ENCODE assay signal across 23 cellular contexts in genomic region chr10:43218951-43219837, GRCh38. TPM values are rescaled to one million over a fixed set of nuclear protein-coding genes. Genes with fewer than 3 reads are reported as not detected.
DNase-seq lines count a peak whose midpoint lies in the region; ATAC-seq, FAIRE-seq and TF ChIP-seq lines count a peak whose summit lies in the region.
"Had no signal": no experiment of that assay in that cellular context is flagged by ENCODE, and none has a peak within 500 bp of the region (broad histone marks: within the 10 kb centered on the region; RNA-seq: fewer than 3 reads in every experiment).

No MANE protein-coding gene starts in this region.

- peaks cover 8% of the 10 kb centered on the region for H3K27me3 ChIP-seq in astrocyte (ENCODE audit: insufficient read depth, low read length)
- H3K27me3 ChIP-seq: colonic mucosa, MG63 had no signal

- FAIRE-seq in astrocyte (lab: Jason Lieb, UNC), result no peak
- no peak for FAIRE-seq in kidney (lab: Jason Lieb, UNC)
- FAIRE-seq: H54, small intestine had no signal

- ATAC-seq in sciatic nerve (peak; percentile 22), HG02981 (IDR thresholded peaks at IDR 0.05; ENCODE audit: unreplicated experiment) (no peak)
- ATAC-seq: activated T-cell treated with anti-CD3 and anti-CD28 coated beads, Interleukin-2, amount 50 U/mL, for 4 hours; CD8-positive, alpha-beta T cell had no signal

- H3K4me3 ChIP-seq in astrocyte (ENCODE audit: insufficient read depth, low read depth, low read length) (no peak overlapping the region), kidney (ENCODE audit: low read length in 2 of 2) (no peak overlapping the region)
- H3K4me3 ChIP-seq: colonic mucosa, MG63, transverse colon had no signal

- DNase-seq in NCI-H146 treated with DMSO at 0.1 percent for 48 hours (lab: John Stamatoyannopoulos, UW; ENCODE audit: unreplicated experiment) (peak; percentile 41), NCI-H146 (lab: John Stamatoyannopoulos, UW) (no peak), astrocyte (ENCODE audit: low read depth) (no peak), kidney (peak; percentile 61), sciatic nerve (ENCODE audit: low spot score) (peak; percentile 61), T-helper 9 cell (no peak), HuH-7.5 (ENCODE audit: low spot score) (no peak)
- DNase-seq: activated CD4-positive, alpha-beta T cell treated with anti-CD3 and anti-CD28 coated beads for 1 hour; activated T-cell treated with anti-CD3 and anti-CD28 coated beads, Interleukin-2, amount 50 U/mL, for 4 hours; CD8-positive, alpha-beta T cell; colonic mucosa; MG63; NCI-H1694; NCI-H2171 treated with DMSO at 0.1 percent for 48 hours; NCI-H526; small intestine; stimulated activated naive CD4-positive, alpha-beta T cell; transverse colon had no signal

- H3K9me3 Mint-ChIP-seq in astrocyte (ENCODE audit: unreplicated experiment), result no peaks in the 10 kb centered on the region
- H3K9me3 Mint-ChIP-seq: activated naive CD4-positive, alpha-beta T cell treated with anti-CD3 and anti-CD28 coated beads, Interleukin-2, amount 50 U/mL, for 24 hours; activated T-cell treated with anti-CD3 and anti-CD28 coated beads, Interleukin-2, amount 50 U/mL, for 4 hours; CD8-positive, alpha-beta T cell; mesothelial cell of epicardium had no signal

- no peak for TF ChIP-seq CTCF in astrocyte (IDR thresholded peaks at IDR 0.05; ENCODE audit: insufficient read depth, low read depth, low read length)
- TF ChIP-seq CTCF in kidney (IDR thresholded peaks at IDR 0.05; ENCODE audit: borderline replicate concordance, extremely low read depth, insufficient read depth), result no peak

- peaks cover 19% of the 10 kb centered on the region for H3K4me1 ChIP-seq in astrocyte (ENCODE audit: insufficient read depth, low read length)
- no peaks in the 10 kb centered on the region for H3K4me1 ChIP-seq in kidney (ENCODE audit: control insufficient read depth in 1 of 2, insufficient read depth in 1 of 2, low read depth in 1 of 2, low read length in 2 of 2)
- H3K4me1 ChIP-seq: colonic mucosa, transverse colon had no signal

- peak overlapping the region; percentile 39 for H3K4me2 ChIP-seq in astrocyte (ENCODE audit: low read length)

- H3K36me3 ChIP-seq in astrocyte (ENCODE audit: insufficient read depth, low read length) (no peaks in the 10 kb centered on the region), kidney (ENCODE audit: control insufficient read depth in 1 of 2, insufficient read depth in 2 of 2, low read length in 2 of 2) (no peaks in the 10 kb centered on the region)
- H3K36me3 ChIP-seq: colonic mucosa, MG63, transverse colon had no signal

- H2AFZ ChIP-seq in astrocyte (ENCODE audit: low read depth, low read length), result peak overlapping the region; percentile 10

- no peaks in the 10 kb centered on the region for H3K9me3 ChIP-seq in astrocyte (ENCODE audit: insufficient read depth, low read depth, low read length)
- H3K9me3 ChIP-seq in kidney (ENCODE audit: control insufficient read depth in 1 of 2, low read length in 2 of 2), result no peaks in the 10 kb centered on the region
- H3K9me3 ChIP-seq: colonic mucosa, MG63, transverse colon had no signal

- H4K20me1 ChIP-seq in astrocyte (ENCODE audit: insufficient read depth, low read length), result no peaks in the 10 kb centered on the region

- H3K27ac ChIP-seq in astrocyte (ENCODE audit: low read depth, low read length), result peak overlapping the region; percentile 33
- H3K27ac ChIP-seq in kidney (ENCODE audit: low read depth in 2 of 2, low read length in 2 of 2), result no peak overlapping the region
- H3K27ac ChIP-seq: 22Rv1, colonic mucosa, transverse colon had no signal

- peaks cover 44% of the 10 kb centered on the region for H3K27me3 Mint-ChIP-seq in astrocyte (ENCODE audit: low read depth, unreplicated experiment)
- H3K27me3 Mint-ChIP-seq: activated naive CD4-positive, alpha-beta T cell treated with anti-CD3 and anti-CD28 coated beads, Interleukin-2, amount 50 U/mL, for 24 hours had no signal

- peak overlapping the region; percentile 27 for H3K9ac ChIP-seq in astrocyte (ENCODE audit: low read length)
- no peak overlapping the region for H3K9ac ChIP-seq in kidney (ENCODE audit: low read length in 2 of 2)

- H3K27ac Mint-ChIP-seq in astrocyte (ENCODE audit: unreplicated experiment), result no peak overlapping the region
- H3K27ac Mint-ChIP-seq: activated naive CD4-positive, alpha-beta T cell treated with anti-CD3 and anti-CD28 coated beads, Interleukin-2, amount 50 U/mL, for 24 hours; CD8-positive, alpha-beta T cell; mesothelial cell of epicardium had no signal

- H3K79me2 ChIP-seq in astrocyte (ENCODE audit: insufficient read depth, low read length), result no peaks in the 10 kb centered on the region

- peaks cover 5% of the 10 kb centered on the region for H3K4me1 Mint-ChIP-seq in astrocyte (ENCODE audit: low read depth, unreplicated experiment)
- H3K4me1 Mint-ChIP-seq: activated naive CD4-positive, alpha-beta T cell treated with anti-CD3 and anti-CD28 coated beads, Interleukin-2, amount 50 U/mL, for 24 hours; mesothelial cell of epicardium had no signal

- H3K36me3 Mint-ChIP-seq in astrocyte (ENCODE audit: low read depth, unreplicated experiment), result no peaks in the 10 kb centered on the region
- H3K36me3 Mint-ChIP-seq: activated naive CD4-positive, alpha-beta T cell treated with anti-CD3 and anti-CD28 coated beads, Interleukin-2, amount 50 U/mL, for 24 hours; CD8-positive, alpha-beta T cell; mesothelial cell of epicardium had no signal

- intact Hi-C loops in kidney (cut with DNase I) (no loop called here), sciatic nerve (cut with DNase I) (no loop called here)

- H3K4me3 Mint-ChIP-seq in astrocyte (ENCODE audit: unreplicated experiment), result no peak overlapping the region
- H3K4me3 Mint-ChIP-seq: activated naive CD4-positive, alpha-beta T cell treated with anti-CD3 and anti-CD28 coated beads, Interleukin-2, amount 50 U/mL, for 24 hours; activated T-cell treated with anti-CD3 and anti-CD28 coated beads, Interleukin-2, amount 50 U/mL, for 4 hours; CD8-positive, alpha-beta T cell; mesothelial cell of epicardium had no signal

RNA-seq across cellular contexts. Expression of gene RASGEF1A, which starts 47.7 kb away (rescaled TPM):
- total RNA-seq in astrocyte (11.4 and 11.8 TPM in 2 replicates), kidney (3.6 TPM), sciatic nerve (21.7 TPM)
- 2.8 TPM for polyA plus RNA-seq in kidney (ENCODE audit: insufficient read depth, low read depth, low replicate concordance)

Comparison
In these comparisons a context has a peak if more than half of its experiments do, and no peak if none do; other contexts are left out.
1. DNase-seq: peak in NCI-H146 treated with DMSO at 0.1 percent for 48 hours (single experiment), kidney (single experiment) and sciatic nerve (single experiment); none in NCI-H146 (single experiment), astrocyte (single experiment), T-helper 9 cell (single experiment) and HuH-7.5 (single experiment).